Comparison of ENCODE assay signal across 1 cellular context in the genomic region with DNA sequence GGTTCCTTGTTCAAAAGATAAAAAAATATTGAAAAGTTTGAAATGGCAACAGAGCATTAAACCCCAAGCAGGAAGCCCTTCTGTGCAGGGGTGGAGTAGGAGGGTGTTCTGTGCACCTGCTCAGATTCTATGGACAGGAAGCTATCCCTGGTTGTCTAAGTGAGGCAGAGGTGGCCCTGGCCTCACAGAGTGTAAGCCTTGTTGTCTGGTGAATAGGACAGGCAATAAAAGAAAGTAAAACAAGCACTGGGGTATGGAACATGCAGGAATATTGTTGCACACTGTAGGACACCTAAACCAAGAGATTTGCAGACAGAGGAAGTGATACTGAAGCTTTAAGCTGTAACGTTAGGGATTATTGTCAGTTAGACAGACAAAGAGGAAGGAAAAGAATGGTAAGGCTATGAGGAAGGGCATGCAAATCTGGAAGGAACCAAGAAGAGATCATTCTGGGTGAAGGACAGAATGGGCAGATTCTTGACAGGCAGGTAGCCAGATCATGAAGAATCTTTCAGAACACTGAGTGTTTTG.
TF ChIP-seq lines count a peak whose summit lies in the region.

No MANE protein-coding gene starts in this region.

TF ChIP-seq in HepG2, 621 proteins besides CTCF, POLR2A, EP300 and RAD21 (continued from another document):
- TF ChIP-seq, protein P1, sequence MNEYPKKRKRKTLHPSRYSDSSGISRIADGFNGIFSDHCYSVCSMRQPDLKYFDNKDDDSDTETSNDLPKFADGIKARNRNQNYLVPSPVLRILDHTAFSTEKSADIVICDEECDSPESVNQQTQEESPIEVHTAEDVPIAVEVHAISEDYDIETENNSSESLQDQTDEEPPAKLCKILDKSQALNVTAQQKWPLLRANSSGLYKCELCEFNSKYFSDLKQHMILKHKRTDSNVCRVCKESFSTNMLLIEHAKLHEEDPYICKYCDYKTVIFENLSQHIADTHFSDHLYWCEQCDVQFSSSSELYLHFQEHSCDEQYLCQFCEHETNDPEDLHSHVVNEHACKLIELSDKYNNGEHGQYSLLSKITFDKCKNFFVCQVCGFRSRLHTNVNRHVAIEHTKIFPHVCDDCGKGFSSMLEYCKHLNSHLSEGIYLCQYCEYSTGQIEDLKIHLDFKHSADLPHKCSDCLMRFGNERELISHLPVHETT (CRISPR knock-in tag; conservative IDR thresholded peaks at IDR 0.05) = no peak
- TF ChIP-seq HNRNPK (IDR thresholded peaks at IDR 0.05; ENCODE audit: low read depth, low read length, poor library complexity, severe bottlenecking) (no peak), DZIP1 (CRISPR knock-in tag; IDR thresholded peaks at IDR 0.05) (no peak), ZNF781 (CRISPR knock-in tag; IDR thresholded peaks at IDR 0.05; ENCODE audit: borderline replicate concordance, not compliant biosample characterization) (no peak), TGIF2 (CRISPR knock-in tag; IDR thresholded peaks at IDR 0.05) (no peak), UBTF (CRISPR knock-in tag; IDR thresholded peaks at IDR 0.05) (no peak), HNF4A (CRISPR knock-in tag; IDR thresholded peaks at IDR 0.05) (no peak), ZNF615 (CRISPR knock-in tag; IDR thresholded peaks at IDR 0.05; ENCODE audit: borderline replicate concordance) (no peak), BORCS8-MEF2B (CRISPR knock-in tag; IDR thresholded peaks at IDR 0.05) (no peak), CENPT (CRISPR knock-in tag; IDR thresholded peaks at IDR 0.05; ENCODE audit: low read depth) (no peak), SUZ12 (IDR thresholded peaks at IDR 0.05; ENCODE audit: low read depth, low read length) (no peak), ZNF546 (CRISPR knock-in tag; conservative IDR thresholded peaks at IDR 0.05) (no peak)
- TF ChIP-seq, protein P2, sequence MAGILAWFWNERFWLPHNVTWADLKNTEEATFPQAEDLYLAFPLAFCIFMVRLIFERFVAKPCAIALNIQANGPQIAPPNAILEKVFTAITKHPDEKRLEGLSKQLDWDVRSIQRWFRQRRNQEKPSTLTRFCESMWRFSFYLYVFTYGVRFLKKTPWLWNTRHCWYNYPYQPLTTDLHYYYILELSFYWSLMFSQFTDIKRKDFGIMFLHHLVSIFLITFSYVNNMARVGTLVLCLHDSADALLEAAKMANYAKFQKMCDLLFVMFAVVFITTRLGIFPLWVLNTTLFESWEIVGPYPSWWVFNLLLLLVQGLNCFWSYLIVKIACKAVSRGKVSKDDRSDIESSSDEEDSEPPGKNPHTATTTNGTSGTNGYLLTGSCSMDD (CRISPR knock-in tag; IDR thresholded peaks at IDR 0.05) = no peak
